ENCODE assay signal across 9 cellular contexts in genomic region chr3:196688349-196688748, GRCh38. TPM values are rescaled to one million over a fixed set of nuclear protein-coding genes. Genes with fewer than 3 reads are reported as not detected.
DNase-seq lines count a peak whose midpoint lies in the region; ATAC-seq and TF ChIP-seq lines count a peak whose summit lies in the region.
"Had no signal": no experiment of that assay in that cellular context is flagged by ENCODE, and none has a peak within 500 bp of the region (broad histone marks: within the 10 kb centered on the region; RNA-seq: fewer than 3 reads in every experiment).

No MANE protein-coding gene starts in this region.

- POLR2A ChIA-PET in AG04450 (lab: Yijun Ruan, JAX), result interaction anchor here (0.6 to 1.0 kb wide), 3 partner anchors 24 to 145 kb away, joined by 3 to 4 read pairs (median 3); partner anchors contain the start of genes CEP19 and PIGX
- POLR2A ChIA-PET in CD8-positive, alpha-beta memory T cell (lab: Charles Lee), result interaction anchor here (0.7 kb wide), 1 partner anchor 120 kb away, joined by 5 read pairs; the partner anchor contains the start of gene FBXO45

- peak overlapping the region in 1 of 8 donors; percentile 4 for H3K27ac Mint-ChIP-seq in CD8-positive, alpha-beta memory T cell

- H3K9me3 ChIP-seq in AG04450 (ENCODE audit: control insufficient read depth, insufficient read depth, low read length) (no peaks in the 10 kb centered on the region), left lung (no peaks in the 10 kb centered on the region)
- H3K9me3 ChIP-seq in CD8-positive, alpha-beta memory T cell (ENCODE audit: low read length), result no peaks in the 10 kb centered on the region

- no peak overlapping the region for H3K4me3 Mint-ChIP-seq in CD8-positive, alpha-beta memory T cell

- DNase-seq in AG04450 (ENCODE audit: low read depth, low spot score), result peak; percentile 3
- DNase-seq in KG1 (lab: John Stamatoyannopoulos, UW), result peak; percentile 59
- DNase-seq in left lung, result peak; percentile 80 to 83
- DNase-seq in CD8-positive, alpha-beta memory T cell, result no peak
- no peak for DNase-seq in NCI-H446 treated with DMSO at 0.1 percent for 48 hours (lab: John Stamatoyannopoulos, UW)
- no peak for DNase-seq in HuH-7.5 (ENCODE audit: low spot score)
- DNase-seq: DND-41 had no signal

- H3K4me1 ChIP-seq in left lung, result peaks cover 0 to 72% of the 10 kb centered on the region in 2 donors
- peaks cover 11% of the 10 kb centered on the region for H3K4me1 ChIP-seq in CD8-positive, alpha-beta memory T cell (ENCODE audit: insufficient read depth, low read length)

- 12 to 36% (median 14%) methylated on average over 5 of the region's 5 CpGs for whole genome bisulfite sequencing in adipose tissue, 3 donors

- intact Hi-C loops in left lung (cut with DNase I), result loop anchor here (5.0 to 10.0 kb wide), 2 partner anchors 76 to 84 kb away; no protein-coding TSS in a partner anchor

- H3K4me3 ChIP-seq in AG04450 (ENCODE audit: low read depth, low read length), result no peak overlapping the region
- H3K4me3 ChIP-seq in left lung, result no peak overlapping the region
- no peak overlapping the region for H3K4me3 ChIP-seq in CD8-positive, alpha-beta memory T cell (ENCODE audit: low read length)

- CTCF ChIA-PET in AG04450 (lab: Charles Lee), result interaction anchor here (0.6 to 6.8 kb wide), 2 partner anchors 77 to 368 kb away, joined by 5 to 209 read pairs; no protein-coding TSS in a partner anchor
- CTCF ChIA-PET in CD8-positive, alpha-beta memory T cell (lab: Charles Lee), result interaction anchor here (1.1 to 5.6 kb wide), 2 partner anchors 28 to 81 kb away, joined by 3 to 160 read pairs; no protein-coding TSS in a partner anchor

- H3K9me3 Mint-ChIP-seq in CD8-positive, alpha-beta memory T cell, result no peaks in the 10 kb centered on the region

- ATAC-seq in left lung (peak; percentile 78), GM19463 (IDR thresholded peaks at IDR 0.05; ENCODE audit: unreplicated experiment) (no peak)

- H3K27ac ChIP-seq in AG04450 (ENCODE audit: low read depth, low read length), result no peak overlapping the region
- H3K27ac ChIP-seq in adipose tissue (ENCODE audit: low read depth, low read length), result peak overlapping the region; percentile 26
- peak overlapping the region in 1 of 2 donors; percentile 88 for H3K27ac ChIP-seq in left lung
- H3K27ac ChIP-seq in CD8-positive, alpha-beta memory T cell (ENCODE audit: low read depth, low read length), result no peak overlapping the region

- no peaks in the 10 kb centered on the region for H3K36me3 ChIP-seq in left lung
- H3K36me3 ChIP-seq in CD8-positive, alpha-beta memory T cell (ENCODE audit: insufficient read depth, low read length), result no peaks in the 10 kb centered on the region

- H3K27me3 Mint-ChIP-seq in CD8-positive, alpha-beta memory T cell, result no peaks in the 10 kb centered on the region

- no peaks in the 10 kb centered on the region for H3K36me3 Mint-ChIP-seq in CD8-positive, alpha-beta memory T cell

- H3K4me1 Mint-ChIP-seq in CD8-positive, alpha-beta memory T cell, result peaks cover 10 to 15% (median 12%) of the 10 kb centered on the region in 3 donors

- H3K27me3 ChIP-seq in AG04450 (ENCODE audit: control insufficient read depth, insufficient read depth, low read length) (peaks cover 2% of the 10 kb centered on the region), left lung (no peaks in the 10 kb centered on the region)
- no peaks in the 10 kb centered on the region for H3K27me3 ChIP-seq in CD8-positive, alpha-beta memory T cell (ENCODE audit: insufficient read depth, low read length, poor library complexity, severe bottlenecking)

- TF ChIP-seq CTCF in AG04450 (IDR thresholded peaks at IDR 0.05; ENCODE audit: low read depth, low read length) (no peak), left lung (IDR thresholded peaks at IDR 0.05) (no peak)

RNA-seq across cellular contexts. Expression of gene CEP19, which starts 23.7 kb away (rescaled TPM):
- polyA plus RNA-seq in AG04450 (2011; rRNA removed), result 2.0 and 3.4 TPM in 2 replicates
- 0.64 and 1.00 TPM in 2 replicates for polyA minus RNA-seq in AG04450 (2011; rRNA and poly(A)+ RNA removed)
- polyA plus RNA-seq in adipose tissue, result 1 to 10 TPM in 1 of 3 donors, under 1 TPM in 2; 0.58 to 5.3 (median 0.88) TPM
- total RNA-seq in left lung, result 1 to 10 TPM; 3.1 TPM
- 1 to 10 TPM; 7.3 to 7.4 TPM for total RNA-seq in CD8-positive, alpha-beta memory T cell
- 7.4 TPM for polyA plus RNA-seq in CD8-positive, alpha-beta memory T cell

RNA-seq across cellular contexts. Expression of gene PIGX, which starts 23.8 kb away (rescaled TPM):
- polyA plus RNA-seq in AG04450 (2011; rRNA removed), result 8.5 and 12.7 TPM in 2 replicates
- 3.7 and 5.1 TPM in 2 replicates for polyA minus RNA-seq in AG04450 (2011; rRNA and poly(A)+ RNA removed)
- 10 to 100 TPM in 2 of 3 donors, 1 to 10 TPM in 1; 7.2 to 11.1 (median 10.1) TPM for polyA plus RNA-seq in adipose tissue
- 10 to 100 TPM; 21.7 to 21.9 TPM for total RNA-seq in left lung
- 10 to 100 TPM; 49.0 to 50.5 TPM for total RNA-seq in CD8-positive, alpha-beta memory T cell
- 38.7 TPM for polyA plus RNA-seq in CD8-positive, alpha-beta memory T cell

RNA-seq across cellular contexts. Expression of gene NRROS, which starts 48.9 kb away (rescaled TPM):
- polyA plus RNA-seq in AG04450 (2011; rRNA removed), result 0.10 and 0.11 TPM in 2 replicates
- polyA minus RNA-seq in AG04450 (2011; rRNA and poly(A)+ RNA removed), result 0.09 TPM in 1 of 2 replicates, not detected in the other
- polyA plus RNA-seq in adipose tissue, result 1 to 10 TPM; 1.1 to 5.1 (median 3.4) TPM
- 10 to 100 TPM; 12.3 to 21.8 TPM for total RNA-seq in left lung
- 10 to 100 TPM; 15.6 to 17.0 TPM for total RNA-seq in CD8-positive, alpha-beta memory T cell
- polyA plus RNA-seq in CD8-positive, alpha-beta memory T cell, result 3.5 TPM

RNA-seq across cellular contexts. Expression of gene PAK2, which starts 51.3 kb away (rescaled TPM):
- polyA plus RNA-seq in AG04450 (2011; rRNA removed) (51.0 and 52.2 TPM in 2 replicates), adipose tissue (10 to 100 TPM; 10.2 to 29.2 (median 28.2) TPM)
- polyA minus RNA-seq in AG04450 (2011; rRNA and poly(A)+ RNA removed), result 99.2 and 99.8 TPM in 2 replicates
- 10 to 100 TPM; 71.6 to 87.1 TPM for total RNA-seq in left lung
- 10 to 100 TPM; 81.2 to 85.4 TPM for total RNA-seq in CD8-positive, alpha-beta memory T cell
- 38.0 TPM for polyA plus RNA-seq in CD8-positive, alpha-beta memory T cell

Comparison
In these comparisons a context has a peak if more than half of its experiments do, and no peak if none do; other contexts are left out.
1. DNase-seq: peak in AG04450 (single experiment), KG1 (single experiment) and left lung (2 of 2); none in CD8-positive, alpha-beta memory T cell (0 of 5), NCI-H446 treated with DMSO at 0.1 percent for 48 hours (single experiment) and HuH-7.5 (single experiment).